ENCODE assay signal across 35 cellular contexts in the genomic region with DNA sequence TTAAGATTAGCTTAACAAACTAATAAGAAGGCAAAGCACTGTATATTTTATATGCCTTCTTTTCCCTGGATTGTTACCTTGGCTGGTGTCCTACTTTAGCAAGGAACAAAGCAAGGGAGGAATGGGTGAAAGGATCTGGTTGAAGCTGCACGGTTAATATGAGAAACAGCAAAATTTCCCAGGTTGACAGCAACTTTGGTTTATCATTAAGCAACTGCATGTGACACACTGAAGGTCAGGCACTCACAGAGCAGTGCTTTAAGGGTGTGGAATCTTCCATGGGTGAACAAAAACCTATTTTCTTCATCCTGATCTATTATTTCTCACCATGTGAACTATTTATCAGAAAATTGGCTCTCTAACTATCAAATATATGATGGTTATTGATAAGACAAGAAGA.
DNase-seq lines count a peak whose midpoint lies in the region; ATAC-seq, FAIRE-seq and TF ChIP-seq lines count a peak whose summit lies in the region.
"Had no signal": no experiment of that assay in that cellular context is flagged by ENCODE, and none has a peak within 500 bp of the region (broad histone marks: within the 10 kb centered on the region; RNA-seq: fewer than 3 reads in every experiment).

No MANE protein-coding gene starts in this region.

- no peaks in the 10 kb centered on the region for H3F3A ChIP-seq in GM23338 (replicated peaks; ENCODE audit: low read depth)

- H3K27me3 Mint-ChIP-seq in GM23338 (ENCODE audit: insufficient read depth, low read depth, poor library complexity), result peaks cover 2% of the 10 kb centered on the region

- H3K27me3 ChIP-seq in GM23338 (ENCODE audit: insufficient read depth), result no peaks in the 10 kb centered on the region
- H3K27me3 ChIP-seq: sigmoid colon, transverse colon had no signal

- H3K9me2 ChIP-seq in GM23338 (ENCODE audit: insufficient read depth), result no peaks in the 10 kb centered on the region

- H2AFZ ChIP-seq in GM23338, result no peak overlapping the region
- H2AFZ ChIP-seq: PC-9 had no signal

- H3K36me3 ChIP-seq in kidney (ENCODE audit: control insufficient read depth in 1 of 2, insufficient read depth in 2 of 2, low read length in 2 of 2), result no peaks in the 10 kb centered on the region
- no peaks in the 10 kb centered on the region for H3K36me3 ChIP-seq in GM23338 (ENCODE audit: insufficient read depth)
- H3K36me3 ChIP-seq: sigmoid colon, transverse colon had no signal

- no peaks in the 10 kb centered on the region for H4K20me1 ChIP-seq in GM23338 (replicated peaks; ENCODE audit: insufficient read depth)

- H3K9me3 Mint-ChIP-seq in GM23338, result no peaks in the 10 kb centered on the region
- H3K9me3 Mint-ChIP-seq: activated T-cell treated with anti-CD3 and anti-CD28 coated beads, Interleukin-2, amount 50 U/mL, for 24 hours; endodermal cell had no signal

- no peak overlapping the region for H3K9ac ChIP-seq in kidney (ENCODE audit: low read length in 2 of 2)

- FAIRE-seq in kidney (lab: Jason Lieb, UNC), result no peak
- FAIRE-seq: A549, astrocyte, frontal cortex, HTR-8/SVneo, K562, TTC549 had no signal

- H3K4me3 ChIP-seq in kidney (ENCODE audit: low read length in 2 of 2) (no peak overlapping the region), GM23338 (no peak overlapping the region)
- H3K4me3 ChIP-seq: A549, coronary artery, K562, lung, PC-9, psoas muscle, sigmoid colon, transverse colon had no signal

- H3K27ac ChIP-seq in kidney (ENCODE audit: low read depth in 2 of 2, low read length in 2 of 2), result peak overlapping the region; percentile 68 to 70
- no peak overlapping the region for H3K27ac ChIP-seq in GM23338 (ENCODE audit: low read depth)
- H3K27ac ChIP-seq: A549, coronary artery, PC-9, psoas muscle, sigmoid colon, transverse colon had no signal

- no peak overlapping the region for H3K27ac Mint-ChIP-seq in GM23338
- H3K27ac Mint-ChIP-seq: activated T-cell treated with anti-CD3 and anti-CD28 coated beads, Interleukin-2, amount 50 U/mL, for 24 hours; CD4-positive, CD25-positive, alpha-beta regulatory T cell; endodermal cell; naive thymus-derived CD8-positive, alpha-beta T cell; T-helper 17 cell had no signal

- H3K4me2 ChIP-seq in GM23338, result no peak overlapping the region
- H3K4me2 ChIP-seq: A549, PC-9 had no signal

- no peak overlapping the region for H3K4me3 Mint-ChIP-seq in GM23338
- H3K4me3 Mint-ChIP-seq: activated T-cell treated with anti-CD3 and anti-CD28 coated beads, Interleukin-2, amount 50 U/mL, for 24 hours; CD4-positive, CD25-positive, alpha-beta regulatory T cell; endodermal cell; naive thymus-derived CD8-positive, alpha-beta T cell; T-helper 17 cell had no signal

- intact Hi-C loops in kidney (cut with DNase I), result no loop called here

- no peak for DNase-seq in kidney
- no peak for DNase-seq in cortex of kidney (lab: John Stamatoyannopoulos, UW)
- no peak for DNase-seq in GM23338 (ENCODE audit: low spot score)
- no peak for DNase-seq in stimulated activated CD4-positive, alpha-beta T cell treated with anti-CD3 and anti-CD28 coated beads, Interleukin-12 subunit alpha, Interleukin-12 subunit beta, amount 100 ng/mL, for 4 hours
- DNase-seq: activated T-cell treated with anti-CD3 and anti-CD28 coated beads, Interleukin-2, amount 50 U/mL, for 24 hours; AML-193; CD4-positive, CD25-positive, alpha-beta regulatory T cell; DMS 273 treated with DMSO at 0.1 percent for 48 hours; endodermal cell; HCEC 1CT; kidney glomerular epithelial cell; naive thymus-derived CD8-positive, alpha-beta T cell; NCI-H2029; NCI-H524 treated with DMSO at 0.1 percent for 48 hours; occipital lobe; PC-9; psoas muscle; sigmoid colon; stimulated activated CD4-positive, alpha-beta T cell treated with anti-CD3 and anti-CD28 coated beads, Interleukin-4, amount 100 ng/mL, for 1 hour; T-helper 17 cell; transverse colon had no signal

- no peaks in the 10 kb centered on the region for H3K9me3 ChIP-seq in kidney (ENCODE audit: control insufficient read depth in 1 of 2, low read length in 2 of 2)
- H3K9me3 ChIP-seq: A549, psoas muscle, sigmoid colon, transverse colon had no signal

- TF ChIP-seq CTCF in kidney (IDR thresholded peaks at IDR 0.05; ENCODE audit: borderline replicate concordance, extremely low read depth, insufficient read depth) (no peak), GM23338 (conservative IDR thresholded peaks at IDR 0.05; ENCODE audit: low read depth in 2 of 2) (no peak)

- no peaks in the 10 kb centered on the region for H3K36me3 Mint-ChIP-seq in GM23338 (ENCODE audit: low read depth)
- H3K36me3 Mint-ChIP-seq: CD4-positive, CD25-positive, alpha-beta regulatory T cell; naive thymus-derived CD8-positive, alpha-beta T cell had no signal

- H3K4me1 ChIP-seq in kidney (ENCODE audit: control insufficient read depth in 1 of 2, insufficient read depth in 1 of 2, low read depth in 1 of 2, low read length in 2 of 2), result peaks cover 10 to 16% of the 10 kb centered on the region in 2 donors
- H3K4me1 ChIP-seq in GM23338 (ENCODE audit: insufficient read depth), result no peaks in the 10 kb centered on the region
- H3K4me1 ChIP-seq: A549, psoas muscle, sigmoid colon, transverse colon had no signal

- H3K4me1 Mint-ChIP-seq in GM23338, result peaks cover 2% of the 10 kb centered on the region; the same call in 2 of the 3 replicates
- H3K4me1 Mint-ChIP-seq: CD4-positive, CD25-positive, alpha-beta regulatory T cell; endodermal cell; naive thymus-derived CD8-positive, alpha-beta T cell; T-helper 17 cell had no signal

- ATAC-seq in GM18511 (IDR thresholded peaks at IDR 0.05; ENCODE audit: unreplicated experiment) (peak; percentile 36), GM21447 (IDR thresholded peaks at IDR 0.05; ENCODE audit: unreplicated experiment) (peak; percentile 39), HG03460 (IDR thresholded peaks at IDR 0.05; ENCODE audit: unreplicated experiment) (peak; percentile 35), GM18873 (IDR thresholded peaks at IDR 0.05; ENCODE audit: low FRiP score, unreplicated experiment) (no peak), GM23338 (no peak)
- ATAC-seq: A549; K562; naive thymus-derived CD8-positive, alpha-beta T cell; psoas muscle; Right ventricle myocardium inferior; SK-N-SH treated with all-trans-retinoic acid at 6 μM for 48 hours; T-helper 17 cell had no signal

- H3K79me2 ChIP-seq in GM23338 (replicated peaks; ENCODE audit: insufficient read depth), result no peaks in the 10 kb centered on the region

TF ChIP-seq in GM23338, 12 proteins besides CTCF, POLR2A, EP300 and RAD21:
- TF ChIP-seq EZH2 (IDR thresholded peaks at IDR 0.05; ENCODE audit: low read depth, unreplicated experiment) (no peak), JUNB (IDR thresholded peaks at IDR 0.05; ENCODE audit: unreplicated experiment) (no peak), ZNF114 (CRISPR knock-in tag; IDR thresholded peaks at IDR 0.05) (no peak), CREB1 (CRISPR knock-in tag; IDR thresholded peaks at IDR 0.05; ENCODE audit: low read depth) (no peak)

Comparison
In these comparisons a context has a peak if more than half of its experiments do, and no peak if none do; other contexts are left out.
1. ATAC-seq: peak in GM18511 (single experiment), GM21447 (single experiment) and HG03460 (single experiment); none in GM18873 (single experiment) and GM23338 (single experiment).